ENCODE assay signal across 9 cellular contexts in genomic region chr18:27298215-27298804, GRCh38.
DNase-seq lines count a peak whose midpoint lies in the region; ATAC-seq and TF ChIP-seq lines count a peak whose summit lies in the region.
"Had no signal": no experiment of that assay in that cellular context is flagged by ENCODE, and none has a peak within 500 bp of the region (broad histone marks: within the 10 kb centered on the region; RNA-seq: fewer than 3 reads in every experiment).

No MANE protein-coding gene starts in this region.

- CTCF ChIA-PET in OCI-LY7 (lab: Charles Lee; ENCODE audit: unreplicated experiment), result no interaction called here

- H3K4me1 Mint-ChIP-seq in type B pancreatic cell (ENCODE audit: unreplicated experiment), result peaks cover 4% of the 10 kb centered on the region
- H3K4me1 Mint-ChIP-seq in naive thymus-derived CD8-positive, alpha-beta T cell, result no peaks in the 10 kb centered on the region
- H3K4me1 Mint-ChIP-seq in effector memory CD8-positive, alpha-beta T cell (ENCODE audit: low read depth in 2 of 2), result no peaks in the 10 kb centered on the region

- TF ChIP-seq CTCF in heart right ventricle (IDR thresholded peaks at IDR 0.05), result peak; percentile 6 to 61 (median 42)
- peak in 1 of 2 donors; percentile 58 for TF ChIP-seq CTCF in right atrium auricular region (IDR thresholded peaks at IDR 0.05)
- peak; percentile 44; the same call in 1 of the 2 replicates for TF ChIP-seq CTCF in OCI-LY7 (conservative IDR thresholded peaks at IDR 0.05; ENCODE audit: low read length)
- peak; percentile 59 for TF ChIP-seq CTCF in hepatocyte (IDR thresholded peaks at IDR 0.05; ENCODE audit: poor library complexity)
- peak; percentile 58 for TF ChIP-seq CTCF in type B pancreatic cell (conservative IDR thresholded peaks at IDR 0.05)

- H3K27me3 Mint-ChIP-seq in type B pancreatic cell, result no peaks in the 10 kb centered on the region
- no peaks in the 10 kb centered on the region for H3K27me3 Mint-ChIP-seq in naive thymus-derived CD8-positive, alpha-beta T cell
- H3K27me3 Mint-ChIP-seq in effector memory CD8-positive, alpha-beta T cell, result no peaks in the 10 kb centered on the region

- H4K20me1 ChIP-seq in OCI-LY7 (ENCODE audit: insufficient read depth, low read length) (no peaks in the 10 kb centered on the region), hepatocyte (ENCODE audit: insufficient read depth, poor library complexity, severe bottlenecking) (no peaks in the 10 kb centered on the region)

- no peak overlapping the region for H3K27ac Mint-ChIP-seq in type B pancreatic cell
- H3K27ac Mint-ChIP-seq in naive thymus-derived CD8-positive, alpha-beta T cell, result no peak overlapping the region
- no peak overlapping the region for H3K27ac Mint-ChIP-seq in effector memory CD8-positive, alpha-beta T cell

- H3K79me2 ChIP-seq in OCI-LY7 (ENCODE audit: insufficient read depth, low read depth, low read length) (no peaks in the 10 kb centered on the region), hepatocyte (no peaks in the 10 kb centered on the region)

- WGBS in heart right ventricle, 2 donors, result 76 to 82% methylated on average over 4 of the region's 4 CpGs
- WGBS in hepatocyte (ENCODE audit: low lambda C conversion rate, missing lambda C conversion rate), result 78% methylated on average over 4 of the region's 4 CpGs
- 43 to 50% methylated on average over 4 of the region's 4 CpGs for WGBS in aorta, 2 donors

- POLR2A ChIA-PET in OCI-LY7 (lab: Charles Lee), result no interaction called here
- POLR2A ChIA-PET in naive thymus-derived CD8-positive, alpha-beta T cell (lab: Charles Lee), result no interaction called here

- H3K36me3 Mint-ChIP-seq in type B pancreatic cell, result no peaks in the 10 kb centered on the region
- H3K36me3 Mint-ChIP-seq in naive thymus-derived CD8-positive, alpha-beta T cell, result no peaks in the 10 kb centered on the region
- no peaks in the 10 kb centered on the region for H3K36me3 Mint-ChIP-seq in effector memory CD8-positive, alpha-beta T cell (ENCODE audit: insufficient read depth)

- H2AFZ ChIP-seq in OCI-LY7 (ENCODE audit: low read length) (no peak overlapping the region), hepatocyte (no peak overlapping the region)

- no peaks in the 10 kb centered on the region for H3K27me3 ChIP-seq in heart right ventricle
- no peaks in the 10 kb centered on the region for H3K27me3 ChIP-seq in right atrium auricular region
- H3K27me3 ChIP-seq in hepatocyte, result no peaks in the 10 kb centered on the region
- no peaks in the 10 kb centered on the region for H3K27me3 ChIP-seq in aorta (ENCODE audit: control insufficient read depth in 1 of 2, insufficient read depth in 2 of 2, low read length in 1 of 2)

- intact Hi-C loops in heart right ventricle (cut with DNase I), result loop anchor here (1.0 to 10.0 kb wide), 9 partner anchors 54 to 1806 kb away; no protein-coding TSS in a partner anchor
- intact Hi-C loops in OCI-LY7 (cut with micrococcal nuclease; ENCODE audit: unreplicated experiment), result no loop called here
- intact Hi-C loops in aorta (cut with DNase I), result no loop called here

- DNase-seq in heart right ventricle, result no peak
- DNase-seq in right atrium auricular region (ENCODE audit: low spot score), result no peak
- no peak for DNase-seq in OCI-LY7 (ENCODE audit: low spot score)
- DNase-seq in hepatocyte (ENCODE audit: low spot score), result peak; percentile 23
- no peak for DNase-seq in type B pancreatic cell (ENCODE audit: extremely low spot score, unreplicated experiment)
- DNase-seq in naive thymus-derived CD8-positive, alpha-beta T cell, result no peak
- DNase-seq in aorta, result no peak
- no peak for DNase-seq in effector memory CD8-positive, alpha-beta T cell
- DNase-seq: nucleus accumbens had no signal

- H3K4me1 ChIP-seq in heart right ventricle, result no peaks in the 10 kb centered on the region
- H3K4me1 ChIP-seq in right atrium auricular region, result no peaks in the 10 kb centered on the region
- no peaks in the 10 kb centered on the region for H3K4me1 ChIP-seq in OCI-LY7 (ENCODE audit: insufficient read depth, low read length, poor library complexity, severe bottlenecking)
- no peaks in the 10 kb centered on the region for H3K4me1 ChIP-seq in hepatocyte (ENCODE audit: insufficient read depth)
- H3K4me1 ChIP-seq in aorta (ENCODE audit: control insufficient read depth in 1 of 2, insufficient read depth in 2 of 2, low read length in 2 of 2), result no peaks in the 10 kb centered on the region

- H3K4me3 ChIP-seq in heart right ventricle (no peak overlapping the region), right atrium auricular region (no peak overlapping the region), OCI-LY7 (ENCODE audit: low read depth, low read length, poor library complexity, severe bottlenecking) (no peak overlapping the region), hepatocyte (no peak overlapping the region), aorta (ENCODE audit: low read length in 2 of 2) (no peak overlapping the region)

- H3K4me3 Mint-ChIP-seq in type B pancreatic cell, result no peak overlapping the region
- no peak overlapping the region for H3K4me3 Mint-ChIP-seq in naive thymus-derived CD8-positive, alpha-beta T cell
- no peak overlapping the region for H3K4me3 Mint-ChIP-seq in effector memory CD8-positive, alpha-beta T cell

- H3K4me2 ChIP-seq in OCI-LY7 (ENCODE audit: low read length) (no peak overlapping the region), hepatocyte (no peak overlapping the region)

- H3K36me3 ChIP-seq in heart right ventricle, result no peaks in the 10 kb centered on the region
- no peaks in the 10 kb centered on the region for H3K36me3 ChIP-seq in right atrium auricular region
- H3K36me3 ChIP-seq in OCI-LY7 (ENCODE audit: insufficient read depth, low read length), result no peaks in the 10 kb centered on the region
- H3K36me3 ChIP-seq in hepatocyte (replicated peaks; ENCODE audit: insufficient read depth, low read depth), result no peaks in the 10 kb centered on the region
- no peaks in the 10 kb centered on the region for H3K36me3 ChIP-seq in aorta (ENCODE audit: control insufficient read depth in 1 of 2, insufficient read depth in 2 of 2, low read length in 1 of 2)

- ATAC-seq in heart right ventricle, result peak in 2 of 8 donors; percentile 57 to 67
- ATAC-seq in naive thymus-derived CD8-positive, alpha-beta T cell, result no peak
- no peak for ATAC-seq in aorta (ENCODE audit: low FRiP score)
- no peak for ATAC-seq in effector memory CD8-positive, alpha-beta T cell (replicated peaks)

- H3K27ac ChIP-seq in heart right ventricle (no peak overlapping the region), right atrium auricular region (no peak overlapping the region), OCI-LY7 (ENCODE audit: low read depth, low read length, poor library complexity, severe bottlenecking) (no peak overlapping the region), hepatocyte (no peak overlapping the region), aorta (ENCODE audit: low read depth in 1 of 2, low read length in 2 of 2) (no peak overlapping the region)

- H3K9me2 ChIP-seq in OCI-LY7 (ENCODE audit: insufficient read depth, low read length) (no peaks in the 10 kb centered on the region), hepatocyte (replicated peaks; ENCODE audit: insufficient read depth) (no peaks in the 10 kb centered on the region)

- H3K9me3 Mint-ChIP-seq in type B pancreatic cell, result peaks cover 4% of the 10 kb centered on the region
- peaks cover 0 to 9% (median 0%) of the 10 kb centered on the region in 9 donors for H3K9me3 Mint-ChIP-seq in naive thymus-derived CD8-positive, alpha-beta T cell
- H3K9me3 Mint-ChIP-seq in effector memory CD8-positive, alpha-beta T cell, result peaks cover 4 to 8% of the 10 kb centered on the region in 2 donors

- H3K9me3 ChIP-seq in heart right ventricle, result peaks cover 0 to 6% (median 0%) of the 10 kb centered on the region in 11 donors
- H3K9me3 ChIP-seq in right atrium auricular region, result no peaks in the 10 kb centered on the region
- no peaks in the 10 kb centered on the region for H3K9me3 ChIP-seq in OCI-LY7 (ENCODE audit: low read length)
- no peaks in the 10 kb centered on the region for H3K9me3 ChIP-seq in hepatocyte (ENCODE audit: low read depth)
- H3K9me3 ChIP-seq in aorta (ENCODE audit: control insufficient read depth, low read length), result no peaks in the 10 kb centered on the region

- no TSS peak for BruUV-seq in OCI-LY7 (replicated peaks; lab: Mats Ljungman, UMichigan)

Comparison
In these comparisons a context has a peak if more than half of its experiments do, and no peak if none do; other contexts are left out.
1. intact Hi-C loops: an anchor here in heart right ventricle (1.0 to 10.0 kb wide); none called in OCI-LY7 and aorta.